Comparison of ENCODE assay signal across 12 cellular contexts in the genomic region with DNA sequence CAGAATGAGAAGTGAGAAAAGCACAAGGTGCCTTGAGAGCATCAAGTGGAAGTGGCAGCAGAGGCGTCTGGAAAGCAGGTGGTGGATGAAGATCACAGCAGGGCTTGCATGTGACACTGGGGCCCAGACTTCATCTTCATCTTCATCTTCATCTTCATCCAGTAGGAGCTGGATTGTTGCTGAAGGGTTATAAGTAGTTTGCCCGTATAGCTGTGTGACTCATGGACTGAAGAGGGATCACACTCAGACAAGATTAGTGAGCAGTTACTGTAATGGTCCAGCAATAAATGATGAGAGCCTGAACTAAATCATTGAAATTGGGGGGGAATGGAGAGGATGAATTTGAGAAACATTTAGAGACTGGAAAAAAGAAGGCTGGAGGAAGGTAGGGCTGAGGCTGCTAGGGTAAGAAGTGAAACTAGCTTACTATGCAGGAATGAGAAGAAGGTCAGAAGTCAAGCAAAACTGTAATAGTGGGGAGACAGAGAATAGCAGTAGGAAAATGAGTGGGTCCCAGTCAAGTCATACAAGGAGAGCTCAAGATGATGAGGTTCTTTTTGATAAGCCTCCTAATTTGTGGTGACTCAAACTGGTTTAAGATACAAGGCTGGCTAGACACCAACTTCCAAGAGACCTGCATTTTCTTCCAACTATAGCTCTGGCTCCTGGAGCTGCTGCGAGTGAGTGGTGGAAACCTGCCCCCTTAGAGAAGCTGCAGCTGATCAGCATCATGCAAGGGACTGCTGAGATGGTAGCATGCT.
A peak's percentile ranks its signal among the peaks of the same experiment; 100 is the strongest.
DNase-seq lines count a peak whose midpoint lies in the region; ATAC-seq, FAIRE-seq and TF ChIP-seq lines count a peak whose summit lies in the region.
"Had no signal": no experiment of that assay in that cellular context is flagged by ENCODE, and none has a peak within 500 bp of the region (broad histone marks: within the 10 kb centered on the region; RNA-seq: fewer than 3 reads in every experiment).

No MANE protein-coding gene starts in this region.

- H3K36me3 Mint-ChIP-seq in astrocyte (ENCODE audit: low read depth, unreplicated experiment) = no peaks in the 10 kb centered on the region
- H3K36me3 Mint-ChIP-seq: activated naive CD8-positive, alpha-beta T cell treated with anti-CD3 and anti-CD28 coated beads for 36 hours had no signal

- H3K9me3 Mint-ChIP-seq in astrocyte (ENCODE audit: unreplicated experiment) = no peaks in the 10 kb centered on the region
- H3K9me3 Mint-ChIP-seq: activated naive CD8-positive, alpha-beta T cell treated with anti-CD3 and anti-CD28 coated beads for 36 hours had no signal

- H4K20me1 ChIP-seq in astrocyte (ENCODE audit: insufficient read depth, low read length) = no peaks in the 10 kb centered on the region

- 65 to 78% (median 76%) methylated on average over 3 of the region's 3 CpGs for WGBS in psoas muscle, 3 donors

- no peak overlapping the region for H3K4me3 ChIP-seq in astrocyte (ENCODE audit: insufficient read depth, low read depth, low read length)
- H3K4me3 ChIP-seq in psoas muscle = no peak overlapping the region

- DNase-seq in GM19239 (ENCODE audit: insufficient read length, low spot score) (no peak), astrocyte (ENCODE audit: low read depth) (peak; percentile 63), psoas muscle (no peak), NCI-H510A treated with DMSO at 0.1 percent for 48 hours (lab: John Stamatoyannopoulos, UW) (no peak), T1000 (lab: John Stamatoyannopoulos, UW) (no peak)
- DNase-seq: activated CD4-positive, alpha-beta T cell treated with anti-CD3 and anti-CD28 coated beads for 4 hours; activated naive CD8-positive, alpha-beta T cell treated with anti-CD3 and anti-CD28 coated beads for 36 hours; Kasumi-1 had no signal

- H3K36me3 ChIP-seq in astrocyte (ENCODE audit: insufficient read depth, low read length) (no peaks in the 10 kb centered on the region), psoas muscle (ENCODE audit: insufficient read depth in 1 of 2, low read depth in 1 of 2) (no peaks in the 10 kb centered on the region)

- H3K79me2 ChIP-seq in astrocyte (ENCODE audit: insufficient read depth, low read length) = no peaks in the 10 kb centered on the region

- ATAC-seq in HG03159 (IDR thresholded peaks at IDR 0.05; ENCODE audit: unreplicated experiment) (peak; percentile 44), psoas muscle (peak in 3 of 4 donors; percentile 39 to 61 (median 54)), HG02840 (IDR thresholded peaks at IDR 0.05; ENCODE audit: low FRiP score, unreplicated experiment) (no peak), HG03565 (IDR thresholded peaks at IDR 0.05; ENCODE audit: unreplicated experiment) (no peak)

- H3K4me1 Mint-ChIP-seq in astrocyte (ENCODE audit: low read depth, unreplicated experiment) = peaks cover 60% of the 10 kb centered on the region

- H3K4me2 ChIP-seq in astrocyte (ENCODE audit: low read length) = peak overlapping the region; percentile 47

- H3K9me3 ChIP-seq in astrocyte (ENCODE audit: insufficient read depth, low read depth, low read length) = no peaks in the 10 kb centered on the region
- H3K9me3 ChIP-seq in psoas muscle = no peaks in the 10 kb centered on the region

- H3K4me1 ChIP-seq in astrocyte (ENCODE audit: insufficient read depth, low read length) (peaks cover 28% of the 10 kb centered on the region), psoas muscle (peaks cover 6% of the 10 kb centered on the region)

- FAIRE-seq in GM19239 (lab: Jason Lieb, UNC) (peak; percentile 79), astrocyte (lab: Jason Lieb, UNC) (peak; percentile 23)
- FAIRE-seq: frontal cortex had no signal

- H3K4me3 Mint-ChIP-seq in astrocyte (ENCODE audit: unreplicated experiment) = peak overlapping the region; percentile 36
- H3K4me3 Mint-ChIP-seq: activated naive CD8-positive, alpha-beta T cell treated with anti-CD3 and anti-CD28 coated beads for 36 hours had no signal

- H3K27me3 ChIP-seq in astrocyte (ENCODE audit: insufficient read depth, low read length) (no peaks in the 10 kb centered on the region), psoas muscle (ENCODE audit: insufficient read depth in 3 of 3, low read length in 2 of 3) (no peaks in the 10 kb centered on the region)

- H2AFZ ChIP-seq in astrocyte (ENCODE audit: low read depth, low read length) = no peak overlapping the region

- H3K9ac ChIP-seq in astrocyte (ENCODE audit: low read length) = no peak overlapping the region

- intact Hi-C loops in psoas muscle (cut with DNase I) = no loop called here

- H3K27me3 Mint-ChIP-seq in astrocyte (ENCODE audit: low read depth, unreplicated experiment) = no peaks in the 10 kb centered on the region

- TF ChIP-seq CTCF in astrocyte (IDR thresholded peaks at IDR 0.05; ENCODE audit: insufficient read depth, low read depth, low read length) (no peak), psoas muscle (IDR thresholded peaks at IDR 0.05) (no peak)

- H3K27ac ChIP-seq in astrocyte (ENCODE audit: low read depth, low read length) (no peak overlapping the region), psoas muscle (no peak overlapping the region)

- H3K27ac Mint-ChIP-seq in astrocyte (ENCODE audit: unreplicated experiment) = peak overlapping the region; percentile 88
- H3K27ac Mint-ChIP-seq: activated naive CD8-positive, alpha-beta T cell treated with anti-CD3 and anti-CD28 coated beads for 36 hours had no signal

Comparison
In these comparisons a context has a peak if more than half of its experiments do, and no peak if none do; other contexts are left out.
1. ATAC-seq: peak in HG03159 (single experiment) and psoas muscle (3 of 4); none in HG02840 (single experiment) and HG03565 (single experiment).